ENCODE assay signal across 8 cellular contexts in the genomic region with DNA sequence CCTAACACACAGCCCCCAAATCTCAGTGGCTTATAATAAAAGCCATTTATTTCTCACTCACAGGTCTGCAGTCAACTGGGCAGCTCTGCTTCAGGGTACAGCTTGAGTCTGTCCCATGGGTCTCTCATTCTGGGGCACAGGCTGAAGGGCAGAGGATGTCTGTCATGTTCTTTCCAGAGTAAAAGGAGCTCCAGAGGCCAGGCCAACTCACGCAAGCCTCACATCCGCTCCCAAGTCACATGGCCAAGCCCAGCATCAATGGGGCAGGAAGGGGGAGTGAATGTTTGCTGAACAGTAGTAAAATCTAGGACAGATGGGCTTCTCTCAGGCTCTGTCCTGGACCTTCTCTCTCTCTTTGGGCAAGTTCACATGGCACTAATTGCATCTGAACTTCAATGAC. TPM values are rescaled to one million over a fixed set of nuclear protein-coding genes. Genes with fewer than 3 reads are reported as not detected.
DNase-seq lines count a peak whose midpoint lies in the region; ATAC-seq and TF ChIP-seq lines count a peak whose summit lies in the region.

No MANE protein-coding gene starts in this region.

- POLR2A ChIA-PET in WTC11 (lab: Charles Lee): no interaction called here

- TF ChIP-seq CTCF in WTC11 (IDR thresholded peaks at IDR 0.05): no peak

- peak overlapping the region; percentile 84 for H3K27ac Mint-ChIP-seq in T-helper 1 cell treated with Interleukin-12 subunit alpha and Interleukin-12 subunit beta and Interleukin-4 antibody, amounts not matched to agents 30 μg/mL and 1 μg/mL, for 36 hours
- H3K27ac Mint-ChIP-seq in WTC11: no peak overlapping the region

- no peaks in the 10 kb centered on the region for H3K9me3 Mint-ChIP-seq in T-helper 1 cell treated with Interleukin-12 subunit alpha and Interleukin-12 subunit beta and Interleukin-4 antibody, amounts not matched to agents 30 μg/mL and 1 μg/mL, for 36 hours
- no peaks in the 10 kb centered on the region for H3K9me3 Mint-ChIP-seq in WTC11

- peaks cover 15% of the 10 kb centered on the region for H3K27me3 Mint-ChIP-seq in T-helper 1 cell treated with Interleukin-12 subunit alpha and Interleukin-12 subunit beta and Interleukin-4 antibody, amounts not matched to agents 30 μg/mL and 1 μg/mL, for 36 hours (ENCODE audit: low read depth)
- H3K27me3 Mint-ChIP-seq in WTC11 (ENCODE audit: low read depth): peaks cover 14% of the 10 kb centered on the region

- H3K4me1 Mint-ChIP-seq in T-helper 1 cell treated with Interleukin-12 subunit alpha and Interleukin-12 subunit beta and Interleukin-4 antibody, amounts not matched to agents 30 μg/mL and 1 μg/mL, for 36 hours (ENCODE audit: low read depth): peaks cover 33% of the 10 kb centered on the region
- peaks cover 47% of the 10 kb centered on the region for H3K4me1 Mint-ChIP-seq in WTC11

- CTCF ChIA-PET in WTC11 (lab: Charles Lee): no interaction called here

- DNase-seq in GM04503 (ENCODE audit: low read depth): peak; percentile 31
- peak; percentile 45 for DNase-seq in fibroblast of peridontal ligament (ENCODE audit: extremely low read depth)
- peak; percentile 57 for DNase-seq in pons (ENCODE audit: low spot score)
- no peak for DNase-seq in WTC11 (ENCODE audit: low spot score)
- DNase-seq in SKM-1 (lab: John Stamatoyannopoulos, UW; ENCODE audit: unreplicated experiment): no peak
- DNase-seq in NCI-H128 (lab: John Stamatoyannopoulos, UW; ENCODE audit: unreplicated experiment): no peak
- DNase-seq in activated CD4-positive, CD25-positive, alpha-beta regulatory T cell treated with anti-CD3 and anti-CD28 coated beads, Interleukin-2, amount 50 U/mL, for 72 hours: no peak

- ATAC-seq in WTC11: no peak

- H3K4me3 Mint-ChIP-seq in T-helper 1 cell treated with Interleukin-12 subunit alpha and Interleukin-12 subunit beta and Interleukin-4 antibody, amounts not matched to agents 30 μg/mL and 1 μg/mL, for 36 hours: peak overlapping the region; percentile 81
- no peak overlapping the region for H3K4me3 Mint-ChIP-seq in WTC11

- peaks cover 4% of the 10 kb centered on the region for H3K36me3 Mint-ChIP-seq in T-helper 1 cell treated with Interleukin-12 subunit alpha and Interleukin-12 subunit beta and Interleukin-4 antibody, amounts not matched to agents 30 μg/mL and 1 μg/mL, for 36 hours (ENCODE audit: low read depth)
- H3K36me3 Mint-ChIP-seq in WTC11: no peaks in the 10 kb centered on the region

TF ChIP-seq in WTC11, 78 proteins besides CTCF, POLR2A, EP300 and RAD21 (continues in another document):
- TF ChIP-seq SP1 (CRISPR knock-in tag; conservative IDR thresholded peaks at IDR 0.05) (no peak), GRHL2 (CRISPR knock-in tag; IDR thresholded peaks at IDR 0.05; ENCODE audit: insufficient replicate concordance, severe bottlenecking) (no peak), ZNF263 (CRISPR knock-in tag; IDR thresholded peaks at IDR 0.05; ENCODE audit: low read depth) (no peak), TP53 (CRISPR knock-in tag; IDR thresholded peaks at IDR 0.05) (no peak), ZNF396 (CRISPR knock-in tag; IDR thresholded peaks at IDR 0.05; ENCODE audit: borderline replicate concordance) (no peak), ZNF317 (CRISPR knock-in tag; IDR thresholded peaks at IDR 0.05; ENCODE audit: borderline replicate concordance, low read depth) (no peak), FOXP1 (CRISPR knock-in tag; IDR thresholded peaks at IDR 0.05; ENCODE audit: borderline replicate concordance) (no peak), AR (CRISPR knock-in tag; IDR thresholded peaks at IDR 0.05) (no peak), PRDM15 (CRISPR knock-in tag; IDR thresholded peaks at IDR 0.05) (no peak), SMAD3 (CRISPR knock-in tag; IDR thresholded peaks at IDR 0.05; ENCODE audit: borderline replicate concordance) (no peak)
- TF ChIP-seq, protein P1, sequence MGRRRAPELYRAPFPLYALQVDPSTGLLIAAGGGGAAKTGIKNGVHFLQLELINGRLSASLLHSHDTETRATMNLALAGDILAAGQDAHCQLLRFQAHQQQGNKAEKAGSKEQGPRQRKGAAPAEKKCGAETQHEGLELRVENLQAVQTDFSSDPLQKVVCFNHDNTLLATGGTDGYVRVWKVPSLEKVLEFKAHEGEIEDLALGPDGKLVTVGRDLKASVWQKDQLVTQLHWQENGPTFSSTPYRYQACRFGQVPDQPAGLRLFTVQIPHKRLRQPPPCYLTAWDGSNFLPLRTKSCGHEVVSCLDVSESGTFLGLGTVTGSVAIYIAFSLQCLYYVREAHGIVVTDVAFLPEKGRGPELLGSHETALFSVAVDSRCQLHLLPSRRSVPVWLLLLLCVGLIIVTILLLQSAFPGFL (CRISPR knock-in tag; IDR thresholded peaks at IDR 0.05; ENCODE audit: borderline replicate concordance): no peak
- TF ChIP-seq, protein P2, sequence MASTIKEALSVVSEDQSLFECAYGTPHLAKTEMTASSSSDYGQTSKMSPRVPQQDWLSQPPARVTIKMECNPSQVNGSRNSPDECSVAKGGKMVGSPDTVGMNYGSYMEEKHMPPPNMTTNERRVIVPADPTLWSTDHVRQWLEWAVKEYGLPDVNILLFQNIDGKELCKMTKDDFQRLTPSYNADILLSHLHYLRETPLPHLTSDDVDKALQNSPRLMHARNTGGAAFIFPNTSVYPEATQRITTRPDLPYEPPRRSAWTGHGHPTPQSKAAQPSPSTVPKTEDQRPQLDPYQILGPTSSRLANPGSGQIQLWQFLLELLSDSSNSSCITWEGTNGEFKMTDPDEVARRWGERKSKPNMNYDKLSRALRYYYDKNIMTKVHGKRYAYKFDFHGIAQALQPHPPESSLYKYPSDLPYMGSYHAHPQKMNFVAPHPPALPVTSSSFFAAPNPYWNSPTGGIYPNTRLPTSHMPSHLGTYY (CRISPR knock-in tag; IDR thresholded peaks at IDR 0.05): no peak
- TF ChIP-seq, protein P3, sequence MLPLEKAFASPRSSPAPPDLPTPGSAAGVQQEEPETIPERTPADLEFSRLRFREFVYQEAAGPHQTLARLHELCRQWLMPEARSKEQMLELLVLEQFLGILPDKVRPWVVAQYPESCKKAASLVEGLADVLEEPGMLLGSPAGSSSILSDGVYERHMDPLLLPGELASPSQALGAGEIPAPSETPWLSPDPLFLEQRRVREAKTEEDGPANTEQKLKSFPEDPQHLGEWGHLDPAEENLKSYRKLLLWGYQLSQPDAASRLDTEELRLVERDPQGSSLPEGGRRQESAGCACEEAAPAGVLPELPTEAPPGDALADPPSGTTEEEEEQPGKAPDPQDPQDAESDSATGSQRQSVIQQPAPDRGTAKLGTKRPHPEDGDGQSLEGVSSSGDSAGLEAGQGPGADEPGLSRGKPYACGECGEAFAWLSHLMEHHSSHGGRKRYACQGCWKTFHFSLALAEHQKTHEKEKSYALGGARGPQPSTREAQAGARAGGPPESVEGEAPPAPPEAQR (CRISPR knock-in tag; IDR thresholded peaks at IDR 0.05): no peak

RNA-seq across cellular contexts. Expression of gene SSBP3, which starts 7.1 kb away (rescaled TPM):
- total RNA-seq in WTC11 (2021): 98.8 to 115 TPM (median 105 TPM) in 3 replicates

Comparison
In these comparisons a context has a peak if more than half of its experiments do, and no peak if none do; other contexts are left out.
1. DNase-seq: peak in GM04503 (single experiment), fibroblast of peridontal ligament (single experiment) and pons (single experiment); none in WTC11 (single experiment), SKM-1 (single experiment), NCI-H128 (single experiment) and activated CD4-positive, CD25-positive, alpha-beta regulatory T cell treated with anti-CD3 and anti-CD28 coated beads, Interleukin-2, amount 50 U/mL, for 72 hours (single experiment).